19 cellular contexts compared by ENCODE assay signal in genomic region chr3:45704544-45704943, GRCh38.
"Had no signal": no experiment of that assay in that cellular context is flagged by ENCODE, and none has a peak within 500 bp of the region (broad histone marks: within the 10 kb centered on the region; RNA-seq: fewer than 3 reads in every experiment).

No MANE protein-coding gene starts in this region.

- H3K27ac Mint-ChIP-seq: activated CD8-positive, alpha-beta memory T cell treated with anti-CD3 and anti-CD28 coated beads, Interleukin-2, amount 10 ng/mL, durations not matched to agents 7 days and 5 days; memory B cell; nephron; stimulated activated naive B cell treated with anti-CD40 and anti-IgM and Interleukin-4, amounts not matched to agents 10 μg/mL and 1 μg/mL and 100 μg/mL, for 72 hours had no signal

- H3K27me3 Mint-ChIP-seq: activated CD8-positive, alpha-beta memory T cell treated with anti-CD3 and anti-CD28 coated beads, Interleukin-2, amount 10 ng/mL, durations not matched to agents 7 days and 5 days; memory B cell; stimulated activated naive B cell treated with anti-CD40 and anti-IgM and Interleukin-4, amounts not matched to agents 10 μg/mL and 1 μg/mL and 100 μg/mL, for 72 hours had no signal

- H3K4me3 ChIP-seq: esophagus squamous epithelium, left ventricle myocardium inferior, right atrium auricular region, SK-N-MC, tibial nerve, uterus had no signal

- ATAC-seq: activated CD8-positive, alpha-beta memory T cell treated with anti-CD3 and anti-CD28 coated beads, Interleukin-2, amount 10 ng/mL, durations not matched to agents 7 days and 5 days; stimulated activated naive B cell treated with anti-CD40 and anti-IgM and Interleukin-4, amounts not matched to agents 10 μg/mL and 1 μg/mL and 100 μg/mL, for 72 hours had no signal

- FAIRE-seq: endothelial cell of umbilical vein had no signal

- H3K4me3 Mint-ChIP-seq: activated CD8-positive, alpha-beta memory T cell treated with anti-CD3 and anti-CD28 coated beads, Interleukin-2, amount 10 ng/mL, durations not matched to agents 7 days and 5 days; memory B cell; nephron; stimulated activated naive B cell treated with anti-CD40 and anti-IgM and Interleukin-4, amounts not matched to agents 10 μg/mL and 1 μg/mL and 100 μg/mL, for 72 hours had no signal

- H3K9me3 Mint-ChIP-seq: memory B cell; nephron; stimulated activated naive B cell treated with anti-CD40 and anti-IgM and Interleukin-4, amounts not matched to agents 10 μg/mL and 1 μg/mL and 100 μg/mL, for 72 hours had no signal

- DNase-seq: activated CD4-positive, alpha-beta T cell treated with anti-CD3 and anti-CD28 coated beads, Interleukin-2, amount 50 U/mL, for 4 hours; activated CD4-positive, CD25-positive, alpha-beta regulatory T cell; activated CD8-positive, alpha-beta memory T cell treated with anti-CD3 and anti-CD28 coated beads, Interleukin-2, amount 10 ng/mL, durations not matched to agents 7 days and 5 days; activated T-cell treated with anti-CD3 and anti-CD28 coated beads, Interleukin-2, amount 50 U/mL, for 48 hours; esophagus squamous epithelium; hypothalamus; left ventricle myocardium inferior; nucleus accumbens; stimulated activated CD4-positive, alpha-beta T cell treated with anti-CD3 and anti-CD28 coated beads, Interleukin-2, amount 100 ng/mL, for 48 hours; stimulated activated naive B cell treated with anti-CD40 and anti-IgM and Interleukin-4, amounts not matched to agents 10 μg/mL and 1 μg/mL and 100 μg/mL, for 72 hours; substantia nigra; T-helper 1 cell; uterus had no signal

- H3K27ac ChIP-seq: esophagus squamous epithelium, left ventricle myocardium inferior, right atrium auricular region, SK-N-MC, tibial nerve, uterus had no signal
